17 cellular contexts compared by ENCODE assay signal in genomic region chr1:112594208-112594876, GRCh38. TPM values are rescaled to one million over a fixed set of nuclear protein-coding genes. Genes with fewer than 3 reads are reported as not detected.
DNase-seq lines count a peak whose midpoint lies in the region; ATAC-seq, FAIRE-seq and TF ChIP-seq lines count a peak whose summit lies in the region.
"Had no signal": no experiment of that assay in that cellular context is flagged by ENCODE, and none has a peak within 500 bp of the region (broad histone marks: within the 10 kb centered on the region; RNA-seq: fewer than 3 reads in every experiment).

No MANE protein-coding gene starts in this region.

- DNase-seq in A673 (ENCODE audit: low spot score): peak; percentile 2
- peak; percentile 34 for DNase-seq in HT-29 (ENCODE audit: low spot score)
- peak; percentile 51 for DNase-seq in PC-3
- DNase-seq in cerebellum (ENCODE audit: low spot score): peak; percentile 38
- no peak for DNase-seq in frontal cortex (ENCODE audit: low spot score in 2 of 2)
- DNase-seq in activated CD4-positive, alpha-beta T cell treated with anti-CD3 and anti-CD28 coated beads, Interleukin-2, amount 10 ng/mL, durations not matched to agents 7 days and 5 days: no peak
- no peak for DNase-seq in NCI-H82 treated with DMSO at 0.1 percent for 48 hours (lab: John Stamatoyannopoulos, UW; ENCODE audit: unreplicated experiment)
- no peak for DNase-seq in WTC11 (ENCODE audit: low spot score)
- DNase-seq: CD8-positive, alpha-beta memory T cell; DMS79; HFFc6; NCI-H146; NCI-H2107; NCI-H345; RPMI8226; SHP77 treated with DMSO at 0.1 percent for 48 hours; T-helper 2 cell had no signal

- H3K36me3 ChIP-seq in A673 (ENCODE audit: insufficient read depth, low read length, poor library complexity, severe bottlenecking) (peaks cover 29% of the 10 kb centered on the region), PC-3 (ENCODE audit: low read depth, low read length) (peaks cover 28% of the 10 kb centered on the region)

- BruUV-seq in A673 (replicated peaks; lab: Mats Ljungman, UMichigan): no TSS peak
- BruUV-seq in PC-3 (replicated peaks; lab: Mats Ljungman, UMichigan): no TSS peak

- H3K4me3 ChIP-seq in A673 (ENCODE audit: low read depth, low read length, poor library complexity, severe bottlenecking) (no peak overlapping the region), PC-3 (ENCODE audit: low read length) (no peak overlapping the region)

- no peak for FAIRE-seq in frontal cortex (lab: Jason Lieb, UNC)

- no peak overlapping the region for H3K4me2 ChIP-seq in PC-3 (ENCODE audit: low read length)

- intact Hi-C loops in A673 (cut with micrococcal nuclease; ENCODE audit: unreplicated experiment) (no loop called here), PC-3 (cut with micrococcal nuclease) (no loop called here)

- no peak overlapping the region for H2AFZ ChIP-seq in PC-3 (ENCODE audit: low read length)

- H3K4me3 Mint-ChIP-seq in activated CD4-positive, alpha-beta T cell treated with anti-CD3 and anti-CD28 coated beads, Interleukin-2, amount 10 ng/mL, durations not matched to agents 7 days and 5 days: no peak overlapping the region
- H3K4me3 Mint-ChIP-seq in WTC11: no peak overlapping the region
- H3K4me3 Mint-ChIP-seq: CD8-positive, alpha-beta memory T cell; HFFc6 had no signal

- CTCF ChIA-PET in A673 (lab: Charles Lee): interaction anchor here (0.6 kb wide), 1 partner anchor 17 kb away, joined by 6 read pairs; no protein-coding TSS in a partner anchor
- CTCF ChIA-PET in PC-3 (lab: Charles Lee): interaction anchor here (0.6 kb wide), 1 partner anchor 121 kb away, joined by 3 read pairs; the partner anchor contains the start of gene PPM1J
- CTCF ChIA-PET in activated CD4-positive, alpha-beta T cell treated with anti-CD3 and anti-CD28 coated beads, Interleukin-2, amount 10 ng/mL, durations not matched to agents 7 days and 5 days (lab: Charles Lee): interaction anchor here (0.7 to 1.0 kb wide), 2 partner anchors 16 to 55 kb away, joined by 3 read pairs; no protein-coding TSS in a partner anchor
- CTCF ChIA-PET in WTC11 (lab: Charles Lee): no interaction called here

- H3K36me3 Mint-ChIP-seq in activated CD4-positive, alpha-beta T cell treated with anti-CD3 and anti-CD28 coated beads, Interleukin-2, amount 10 ng/mL, durations not matched to agents 7 days and 5 days (ENCODE audit: low read depth): peaks cover 16% of the 10 kb centered on the region
- peaks cover 19% of the 10 kb centered on the region for H3K36me3 Mint-ChIP-seq in WTC11

- H3F3A ChIP-seq in PC-3 (ENCODE audit: low read length, unreplicated experiment): no peaks in the 10 kb centered on the region

- H3K9me3 ChIP-seq in A673 (ENCODE audit: low read depth, low read length, poor library complexity, severe bottlenecking): peaks cover 6% of the 10 kb centered on the region
- H3K9me3 ChIP-seq in PC-3 (ENCODE audit: low read length): no peaks in the 10 kb centered on the region

- POLR2A ChIA-PET in A673 (lab: Charles Lee; ENCODE audit: low non-redundant PET): no interaction called here
- POLR2A ChIA-PET in PC-3 (lab: Charles Lee; ENCODE audit: unreplicated experiment): interaction anchor here (0.5 kb wide), 1 partner anchor 200 kb away, joined by 4 read pairs; no protein-coding TSS in a partner anchor
- POLR2A ChIA-PET in activated CD4-positive, alpha-beta T cell treated with anti-CD3 and anti-CD28 coated beads, Interleukin-2, amount 10 ng/mL, durations not matched to agents 7 days and 5 days (lab: Charles Lee): interaction anchor here (0.7 kb wide), 1 partner anchor 92 kb away, joined by 3 read pairs; no protein-coding TSS in a partner anchor
- POLR2A ChIA-PET in WTC11 (lab: Charles Lee): interaction anchor here (0.6 kb wide), 1 partner anchor 90 kb away, joined by 3 read pairs; no protein-coding TSS in a partner anchor

- no peaks in the 10 kb centered on the region for H4K20me1 ChIP-seq in PC-3 (ENCODE audit: low read length)

- H3K27ac ChIP-seq in A673 (ENCODE audit: low read depth, low read length, poor library complexity, severe bottlenecking): no peak overlapping the region
- no peak overlapping the region for H3K27ac ChIP-seq in PC-3 (ENCODE audit: low read length)

- H3K27me3 ChIP-seq in A673 (replicated peaks; ENCODE audit: insufficient read depth, low read depth, low read length, poor library complexity) (no peaks in the 10 kb centered on the region), PC-3 (ENCODE audit: low read length) (no peaks in the 10 kb centered on the region)

- H3K27ac Mint-ChIP-seq in activated CD4-positive, alpha-beta T cell treated with anti-CD3 and anti-CD28 coated beads, Interleukin-2, amount 10 ng/mL, durations not matched to agents 7 days and 5 days: no peak overlapping the region
- H3K27ac Mint-ChIP-seq in WTC11: no peak overlapping the region
- H3K27ac Mint-ChIP-seq: HFFc6 had no signal

- no peaks in the 10 kb centered on the region for H3K9me3 Mint-ChIP-seq in activated CD4-positive, alpha-beta T cell treated with anti-CD3 and anti-CD28 coated beads, Interleukin-2, amount 10 ng/mL, durations not matched to agents 7 days and 5 days
- H3K9me3 Mint-ChIP-seq in WTC11: peaks cover 11% of the 10 kb centered on the region

- H3K9ac ChIP-seq in PC-3 (ENCODE audit: low read length): no peak overlapping the region

- no peaks in the 10 kb centered on the region for H3K79me2 ChIP-seq in PC-3 (ENCODE audit: low read length)

- ATAC-seq in PC-3: peak; percentile 40
- no peak for ATAC-seq in WTC11

- H3K4me1 ChIP-seq in A673 (ENCODE audit: insufficient read depth, low read length, poor library complexity, severe bottlenecking) (no peaks in the 10 kb centered on the region), PC-3 (ENCODE audit: insufficient read depth, low read length) (no peaks in the 10 kb centered on the region)

- H3K4me1 Mint-ChIP-seq in activated CD4-positive, alpha-beta T cell treated with anti-CD3 and anti-CD28 coated beads, Interleukin-2, amount 10 ng/mL, durations not matched to agents 7 days and 5 days: no peaks in the 10 kb centered on the region
- H3K4me1 Mint-ChIP-seq in WTC11: no peaks in the 10 kb centered on the region
- H3K4me1 Mint-ChIP-seq: CD8-positive, alpha-beta memory T cell had no signal

- TF ChIP-seq CTCF in A673 (conservative IDR thresholded peaks at IDR 0.05; ENCODE audit: low read depth, low read length) (no peak), PC-3 (conservative IDR thresholded peaks at IDR 0.05; ENCODE audit: low read depth, low read length) (no peak), WTC11 (IDR thresholded peaks at IDR 0.05) (no peak)

- no peaks in the 10 kb centered on the region for H3K9me2 ChIP-seq in PC-3 (replicated peaks; ENCODE audit: low read length)

- H3K27me3 Mint-ChIP-seq in activated CD4-positive, alpha-beta T cell treated with anti-CD3 and anti-CD28 coated beads, Interleukin-2, amount 10 ng/mL, durations not matched to agents 7 days and 5 days: no peaks in the 10 kb centered on the region
- H3K27me3 Mint-ChIP-seq in WTC11 (ENCODE audit: low read depth): no peaks in the 10 kb centered on the region
- H3K27me3 Mint-ChIP-seq: CD8-positive, alpha-beta memory T cell had no signal

TF ChIP-seq in WTC11, 78 proteins besides CTCF, POLR2A, EP300 and RAD21 (continues in another document):
- TF ChIP-seq, protein P1, sequence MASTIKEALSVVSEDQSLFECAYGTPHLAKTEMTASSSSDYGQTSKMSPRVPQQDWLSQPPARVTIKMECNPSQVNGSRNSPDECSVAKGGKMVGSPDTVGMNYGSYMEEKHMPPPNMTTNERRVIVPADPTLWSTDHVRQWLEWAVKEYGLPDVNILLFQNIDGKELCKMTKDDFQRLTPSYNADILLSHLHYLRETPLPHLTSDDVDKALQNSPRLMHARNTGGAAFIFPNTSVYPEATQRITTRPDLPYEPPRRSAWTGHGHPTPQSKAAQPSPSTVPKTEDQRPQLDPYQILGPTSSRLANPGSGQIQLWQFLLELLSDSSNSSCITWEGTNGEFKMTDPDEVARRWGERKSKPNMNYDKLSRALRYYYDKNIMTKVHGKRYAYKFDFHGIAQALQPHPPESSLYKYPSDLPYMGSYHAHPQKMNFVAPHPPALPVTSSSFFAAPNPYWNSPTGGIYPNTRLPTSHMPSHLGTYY (CRISPR knock-in tag; IDR thresholded peaks at IDR 0.05): no peak
- TF ChIP-seq ZNF317 (CRISPR knock-in tag; IDR thresholded peaks at IDR 0.05; ENCODE audit: borderline replicate concordance, low read depth): no peak
- TF ChIP-seq MYBL2 (CRISPR knock-in tag; IDR thresholded peaks at IDR 0.05): no peak
- no peak for TF ChIP-seq NFYB (CRISPR knock-in tag; conservative IDR thresholded peaks at IDR 0.05; ENCODE audit: low read depth)
- no peak for TF ChIP-seq FOXJ3 (CRISPR knock-in tag; IDR thresholded peaks at IDR 0.05; ENCODE audit: borderline replicate concordance)
- TF ChIP-seq, protein P2, sequence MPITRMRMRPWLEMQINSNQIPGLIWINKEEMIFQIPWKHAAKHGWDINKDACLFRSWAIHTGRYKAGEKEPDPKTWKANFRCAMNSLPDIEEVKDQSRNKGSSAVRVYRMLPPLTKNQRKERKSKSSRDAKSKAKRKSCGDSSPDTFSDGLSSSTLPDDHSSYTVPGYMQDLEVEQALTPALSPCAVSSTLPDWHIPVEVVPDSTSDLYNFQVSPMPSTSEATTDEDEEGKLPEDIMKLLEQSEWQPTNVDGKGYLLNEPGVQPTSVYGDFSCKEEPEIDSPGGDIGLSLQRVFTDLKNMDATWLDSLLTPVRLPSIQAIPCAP (CRISPR knock-in tag; IDR thresholded peaks at IDR 0.05): no peak

RNA-seq across cellular contexts. Expression of gene ST7L, which starts 24.6 kb away (rescaled TPM):
- total RNA-seq in A673 (2021) (25.8 and 29.6 TPM in 2 replicates), PC-3 (2014; rRNA removed) (13.8 and 17.5 TPM in 2 replicates), cerebellum (34.8 TPM), frontal cortex (35.9 TPM), WTC11 (2021) (14.5 to 18.0 TPM (median 14.8 TPM) in 3 replicates)
- 21.9 and 22.5 TPM in 2 replicates for total RNA-seq in HT-29 (2014; rRNA removed; shearing (Covaris generic))
- 10 to 100 TPM; 13.8 to 18.5 TPM for total RNA-seq in activated CD4-positive, alpha-beta T cell treated with anti-CD3 and anti-CD28 coated beads, Interleukin-2, amount 10 ng/mL, durations not matched to agents 7 days and 5 days

RNA-seq across cellular contexts. Expression of gene CAPZA1, which starts 25.3 kb away (rescaled TPM):
- total RNA-seq in A673 (2021) (158 and 171 TPM in 2 replicates), PC-3 (2014; rRNA removed) (177 and 273 TPM in 2 replicates), cerebellum (86.4 TPM), frontal cortex (90.9 TPM), WTC11 (2021) (86.6 to 97.5 TPM (median 91.3 TPM) in 3 replicates)
- 132 and 133 TPM in 2 replicates for total RNA-seq in HT-29 (2014; rRNA removed; shearing (Covaris generic))
- 100 to 1,000 TPM; 254 to 303 TPM for total RNA-seq in activated CD4-positive, alpha-beta T cell treated with anti-CD3 and anti-CD28 coated beads, Interleukin-2, amount 10 ng/mL, durations not matched to agents 7 days and 5 days

Comparison
In these comparisons a context has a peak if more than half of its experiments do, and no peak if none do; other contexts are left out.
1. DNase-seq: peak in A673 (single experiment), HT-29 (single experiment), PC-3 (single experiment) and cerebellum (single experiment); none in frontal cortex (0 of 2), activated CD4-positive, alpha-beta T cell treated with anti-CD3 and anti-CD28 coated beads, Interleukin-2, amount 10 ng/mL, durations not matched to agents 7 days and 5 days (single experiment), NCI-H82 treated with DMSO at 0.1 percent for 48 hours (single experiment) and WTC11 (single experiment).